Comparison of ENCODE assay signal across 8 cellular contexts in the genomic region with DNA sequence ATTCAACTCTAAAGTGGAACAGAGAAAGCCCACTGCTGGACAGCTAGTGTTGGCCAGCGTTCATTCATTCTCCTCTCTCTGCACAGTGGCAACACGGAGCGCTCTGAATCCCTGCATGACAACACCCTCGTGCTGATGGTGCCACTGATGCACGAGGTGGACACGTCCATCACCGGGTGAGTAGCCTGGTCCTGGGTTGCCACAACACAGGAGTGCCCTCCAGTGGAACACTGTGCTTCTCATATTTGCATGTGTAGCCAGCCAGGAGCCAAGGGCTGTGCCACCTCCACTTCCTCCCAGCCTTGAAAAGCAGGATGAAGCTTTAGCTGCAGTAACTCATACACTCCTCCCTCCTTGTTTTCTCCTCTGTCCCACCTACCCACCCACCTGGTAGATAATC.
DNase-seq lines count a peak whose midpoint lies in the region; ATAC-seq, FAIRE-seq and TF ChIP-seq lines count a peak whose summit lies in the region.

No MANE protein-coding gene starts in this region.

- TF ChIP-seq CTCF in AG09309 (IDR thresholded peaks at IDR 0.05; ENCODE audit: control insufficient read depth, insufficient read depth, low read depth, low read length, missing control alignments) (peak; percentile 33), bronchial epithelial cell (IDR thresholded peaks at IDR 0.05; ENCODE audit: insufficient read depth, low read length, severe bottlenecking) (peak; percentile 61), lower lobe of right lung (IDR thresholded peaks at IDR 0.05) (peak; percentile 52)

- no peak overlapping the region for H3K4me3 ChIP-seq in AG09309 (ENCODE audit: control insufficient read depth, low read depth, low read length)
- no peak overlapping the region for H3K4me3 ChIP-seq in bronchial epithelial cell (ENCODE audit: low read depth, low read length)
- no peak overlapping the region for H3K4me3 ChIP-seq in lower lobe of right lung

- DNase-seq in AG09309 (ENCODE audit: low read depth): no peak
- DNase-seq in LoVo (ENCODE audit: low spot score): peak; percentile 31
- DNase-seq in bronchial epithelial cell (ENCODE audit: low read depth): peak; percentile 45
- DNase-seq in lower lobe of right lung: peak; percentile 76
- DNase-seq in effector CD4-positive, alpha-beta T cell: no peak

- H3K36me3 ChIP-seq in bronchial epithelial cell (ENCODE audit: control insufficient read depth, insufficient read depth, low read length) (no peaks in the 10 kb centered on the region), lower lobe of right lung (peaks cover 26% of the 10 kb centered on the region)

- H3K4me1 ChIP-seq in lower lobe of right lung: no peaks in the 10 kb centered on the region

- no peaks in the 10 kb centered on the region for H3K9me3 ChIP-seq in lower lobe of right lung

- no peak overlapping the region for H3K27ac ChIP-seq in lower lobe of right lung

- intact Hi-C loops in lower lobe of right lung (cut with DNase I): no loop called here

- ATAC-seq in lower lobe of right lung: peak; percentile 90 to 94
- no peak for ATAC-seq in HG03457 (IDR thresholded peaks at IDR 0.05; ENCODE audit: unreplicated experiment)
- ATAC-seq in HG02840 (IDR thresholded peaks at IDR 0.05; ENCODE audit: low FRiP score, unreplicated experiment): no peak
- ATAC-seq in GM21619 (IDR thresholded peaks at IDR 0.05; ENCODE audit: unreplicated experiment): no peak

- peaks cover 3% of the 10 kb centered on the region for H3K27me3 ChIP-seq in bronchial epithelial cell (ENCODE audit: control insufficient read depth, insufficient read depth, low read length)
- H3K27me3 ChIP-seq in lower lobe of right lung (ENCODE audit: low read depth): no peaks in the 10 kb centered on the region

- FAIRE-seq in bronchial epithelial cell (lab: Jason Lieb, UNC): peak; percentile 72

Comparison
In these comparisons a context has a peak if more than half of its experiments do, and no peak if none do; other contexts are left out.
1. DNase-seq: peak in LoVo (single experiment), bronchial epithelial cell (single experiment) and lower lobe of right lung (single experiment); none in AG09309 (single experiment) and effector CD4-positive, alpha-beta T cell (single experiment).
2. ATAC-seq: peak in lower lobe of right lung (2 of 2); none in HG03457 (single experiment), HG02840 (single experiment) and GM21619 (single experiment).
3. Peak in every context shown above with its lines, with median percentiles within 50 percentile points of each other: CTCF ChIP-seq.